Comparison of ENCODE assay signal across 8 cellular contexts in the genomic region with DNA sequence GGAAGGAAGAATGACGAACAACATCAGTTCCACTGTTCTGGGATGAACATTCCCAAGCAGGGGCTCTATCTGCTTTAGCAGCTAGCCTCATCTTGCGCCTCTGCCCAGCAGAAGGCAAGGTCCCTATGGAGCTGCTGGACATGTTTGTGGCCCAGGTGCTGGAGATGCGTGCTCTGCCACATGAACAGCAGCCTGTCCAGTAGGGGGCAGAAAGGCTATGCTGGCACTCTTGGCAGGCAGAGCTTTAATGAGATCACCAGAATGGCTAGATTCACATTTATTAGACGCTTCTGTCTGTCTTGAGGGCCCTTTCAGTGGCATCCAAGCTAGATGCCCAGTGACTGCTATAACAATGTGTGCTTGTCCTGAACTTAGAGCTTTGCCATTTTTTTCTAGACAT.
DNase-seq lines count a peak whose midpoint lies in the region; ATAC-seq and TF ChIP-seq lines count a peak whose summit lies in the region.

No MANE protein-coding gene starts in this region.

- no peaks in the 10 kb centered on the region for H3K36me3 ChIP-seq in tibial nerve

- no peaks in the 10 kb centered on the region for H3K4me1 ChIP-seq in tibial nerve

- no peak for TF ChIP-seq EP300 in tibial nerve (IDR thresholded peaks at IDR 0.05)

- H3K27ac ChIP-seq in dorsolateral prefrontal cortex (peak overlapping the region in 1 of 59 donors; percentile 8), tibial nerve (no peak overlapping the region)

- intact Hi-C loops in activated CD4-positive, alpha-beta T cell treated with anti-CD3 and anti-CD28 coated beads for 36 hours (cut with DNase I, micrococcal nuclease) = no loop called here
- intact Hi-C loops in dorsolateral prefrontal cortex (cut with DNase I) = no loop called here

- H3K36me3 Mint-ChIP-seq in activated CD4-positive, alpha-beta T cell treated with anti-CD3 and anti-CD28 coated beads for 36 hours (ENCODE audit: low read depth) = no peaks in the 10 kb centered on the region
- H3K36me3 Mint-ChIP-seq in activated CD4-positive, alpha-beta T cell treated with anti-CD3 and anti-CD28 coated beads, Interleukin-2, amount 10 ng/mL, durations not matched to agents 7 days and 5 days (ENCODE audit: low read depth) = no peaks in the 10 kb centered on the region

- H3K27me3 ChIP-seq in dorsolateral prefrontal cortex (peaks cover 0 to 4% (median 0%) of the 10 kb centered on the region in 45 donors), tibial nerve (no peaks in the 10 kb centered on the region)

- H3K27ac Mint-ChIP-seq in activated CD4-positive, alpha-beta T cell treated with anti-CD3 and anti-CD28 coated beads for 36 hours = no peak overlapping the region
- H3K27ac Mint-ChIP-seq in activated CD4-positive, alpha-beta T cell treated with anti-CD3 and anti-CD28 coated beads, Interleukin-2, amount 10 ng/mL, durations not matched to agents 7 days and 5 days = no peak overlapping the region

- H3K4me3 ChIP-seq in dorsolateral prefrontal cortex (no peak overlapping the region), tibial nerve (no peak overlapping the region)

- ATAC-seq in activated CD4-positive, alpha-beta T cell treated with anti-CD3 and anti-CD28 coated beads for 36 hours = no peak
- ATAC-seq in GM21367 (IDR thresholded peaks at IDR 0.05; ENCODE audit: unreplicated experiment) (no peak), GM18861 (IDR thresholded peaks at IDR 0.05; ENCODE audit: unreplicated experiment) (no peak)

- POLR2A ChIA-PET in activated CD4-positive, alpha-beta T cell treated with anti-CD3 and anti-CD28 coated beads for 36 hours (lab: Charles Lee) = no interaction called here
- POLR2A ChIA-PET in activated CD4-positive, alpha-beta T cell treated with anti-CD3 and anti-CD28 coated beads, Interleukin-2, amount 10 ng/mL, durations not matched to agents 7 days and 5 days (lab: Charles Lee) = no interaction called here

- no peaks in the 10 kb centered on the region for H3K9me3 ChIP-seq in tibial nerve

- H3K4me3 Mint-ChIP-seq in activated CD4-positive, alpha-beta T cell treated with anti-CD3 and anti-CD28 coated beads for 36 hours = no peak overlapping the region
- H3K4me3 Mint-ChIP-seq in activated CD4-positive, alpha-beta T cell treated with anti-CD3 and anti-CD28 coated beads, Interleukin-2, amount 10 ng/mL, durations not matched to agents 7 days and 5 days = no peak overlapping the region

- WGBS in tibial nerve, 2 donors = 61 to 71% methylated on average over 4 of the region's 4 CpGs

- TF ChIP-seq CTCF in dorsolateral prefrontal cortex (IDR thresholded peaks at IDR 0.05 in 54 of 56, conservative IDR thresholded peaks at IDR 0.05 in 2 of 56; ENCODE audit: low read depth in 1 of 56, partially characterized antibody in 56 of 56) (peak in 54 of 56 donors; percentile 17 to 70 (median 52)), tibial nerve (IDR thresholded peaks at IDR 0.05) (no peak)

- H3K9me3 Mint-ChIP-seq in activated CD4-positive, alpha-beta T cell treated with anti-CD3 and anti-CD28 coated beads for 36 hours (ENCODE audit: low read depth) = peaks cover 3% of the 10 kb centered on the region
- H3K9me3 Mint-ChIP-seq in activated CD4-positive, alpha-beta T cell treated with anti-CD3 and anti-CD28 coated beads, Interleukin-2, amount 10 ng/mL, durations not matched to agents 7 days and 5 days = no peaks in the 10 kb centered on the region

- TF ChIP-seq POLR2A in tibial nerve (IDR thresholded peaks at IDR 0.05) = no peak

- H3K27me3 Mint-ChIP-seq in activated CD4-positive, alpha-beta T cell treated with anti-CD3 and anti-CD28 coated beads for 36 hours = no peaks in the 10 kb centered on the region
- H3K27me3 Mint-ChIP-seq in activated CD4-positive, alpha-beta T cell treated with anti-CD3 and anti-CD28 coated beads, Interleukin-2, amount 10 ng/mL, durations not matched to agents 7 days and 5 days = no peaks in the 10 kb centered on the region

- no peaks in the 10 kb centered on the region for H3K4me1 Mint-ChIP-seq in activated CD4-positive, alpha-beta T cell treated with anti-CD3 and anti-CD28 coated beads for 36 hours
- no peaks in the 10 kb centered on the region for H3K4me1 Mint-ChIP-seq in activated CD4-positive, alpha-beta T cell treated with anti-CD3 and anti-CD28 coated beads, Interleukin-2, amount 10 ng/mL, durations not matched to agents 7 days and 5 days

- DNase-seq in activated CD4-positive, alpha-beta T cell treated with anti-CD3 and anti-CD28 coated beads for 36 hours = peak; percentile 29
- no peak for DNase-seq in activated CD4-positive, alpha-beta T cell treated with anti-CD3 and anti-CD28 coated beads, Interleukin-2, amount 10 ng/mL, durations not matched to agents 7 days and 5 days
- DNase-seq in NCI-H146 treated with DMSO at 0.1 percent for 48 hours (lab: John Stamatoyannopoulos, UW; ENCODE audit: unreplicated experiment) (peak; percentile 9), dorsolateral prefrontal cortex (peak in 7 of 10 donors; percentile 3 to 62 (median 47)), non-pigmented ciliary epithelial cell (ENCODE audit: low read depth) (peak; percentile 9), tibial nerve (ENCODE audit: low spot score in 2 of 2) (no peak)

- CTCF ChIA-PET in activated CD4-positive, alpha-beta T cell treated with anti-CD3 and anti-CD28 coated beads for 36 hours (lab: Charles Lee) = no interaction called here
- CTCF ChIA-PET in activated CD4-positive, alpha-beta T cell treated with anti-CD3 and anti-CD28 coated beads, Interleukin-2, amount 10 ng/mL, durations not matched to agents 7 days and 5 days (lab: Charles Lee) = no interaction called here

Comparison
In these comparisons a context has a peak if more than half of its experiments do, and no peak if none do; other contexts are left out.
1. DNase-seq: peak in activated CD4-positive, alpha-beta T cell treated with anti-CD3 and anti-CD28 coated beads for 36 hours (single experiment), NCI-H146 treated with DMSO at 0.1 percent for 48 hours (single experiment), dorsolateral prefrontal cortex (7 of 10) and non-pigmented ciliary epithelial cell (single experiment); none in activated CD4-positive, alpha-beta T cell treated with anti-CD3 and anti-CD28 coated beads, Interleukin-2, amount 10 ng/mL, durations not matched to agents 7 days and 5 days (single experiment) and tibial nerve (0 of 2).
2. CTCF ChIP-seq: peak in dorsolateral prefrontal cortex (54 of 56); none in tibial nerve (0 of 5).